Comparison of ENCODE assay signal across 8 cellular contexts in the genomic region with DNA sequence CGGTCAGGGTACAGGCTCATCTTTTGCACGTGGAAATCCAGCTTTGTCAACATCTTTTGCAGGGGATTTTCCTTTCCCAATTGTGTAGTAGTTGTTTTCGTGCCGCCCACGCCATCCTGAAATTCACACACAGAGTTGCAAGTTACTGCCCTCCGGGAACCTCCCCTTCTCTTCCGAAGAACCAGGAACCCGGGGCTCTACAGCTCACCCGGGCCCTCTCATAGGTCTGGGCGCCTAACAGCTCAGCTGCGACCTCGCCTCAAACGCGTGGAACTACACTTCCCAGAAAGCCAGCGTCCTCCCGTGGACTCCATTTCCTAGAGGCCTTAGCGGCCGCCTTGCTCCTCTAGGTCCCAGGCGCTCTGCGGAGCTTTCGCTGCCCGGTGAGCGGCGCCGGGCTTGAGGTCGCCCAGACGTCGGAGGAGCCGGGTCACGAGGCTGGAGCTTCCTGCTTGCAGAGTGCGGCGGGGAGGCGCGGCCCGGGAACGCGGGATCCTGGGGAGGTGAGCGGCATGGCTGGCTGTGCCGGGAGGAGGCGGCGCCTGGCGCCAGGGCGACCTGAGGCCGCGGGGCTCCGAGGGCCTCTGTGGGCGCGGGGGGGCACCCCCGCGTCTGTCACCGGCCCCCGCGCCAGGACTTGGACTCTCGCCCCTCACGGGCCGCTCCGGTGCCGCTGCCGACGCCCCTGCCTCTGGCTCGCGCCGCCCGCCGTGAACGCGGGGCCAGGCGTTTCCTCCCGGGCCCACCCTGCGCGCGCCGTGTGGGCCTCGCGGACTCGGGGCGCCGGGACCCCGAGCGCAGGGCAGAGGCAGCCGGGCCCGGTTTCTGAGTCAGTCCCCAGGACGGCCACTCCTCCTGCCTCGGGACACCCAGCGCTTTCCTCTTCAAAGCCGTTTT. TPM values are rescaled to one million over a fixed set of nuclear protein-coding genes. Genes with fewer than 3 reads are reported as not detected.
A peak's percentile ranks its signal among the peaks of the same experiment; 100 is the strongest.
DNase-seq lines count a peak whose midpoint lies in the region; ATAC-seq lines count a peak whose summit lies in the region.

A gene (plus strand): TSS at position 329 of the 897 bp plus-strand sequence. CDS start 1,095 bp downstream, outside the sequence.

- H3K4me3 Mint-ChIP-seq in activated CD4-positive, alpha-beta T cell treated with anti-CD3 and anti-CD28 coated beads for 36 hours, result peak within 1 kb of the TSS; percentile 79

- H3K27ac Mint-ChIP-seq in activated CD4-positive, alpha-beta T cell treated with anti-CD3 and anti-CD28 coated beads for 36 hours, result peak within 1 kb of the TSS; percentile 89

- H3K36me3 Mint-ChIP-seq in activated CD4-positive, alpha-beta T cell treated with anti-CD3 and anti-CD28 coated beads for 36 hours (ENCODE audit: low read depth), result peaks cover 17% of the 10 kb centered on the region

- intact Hi-C loops in activated CD4-positive, alpha-beta T cell treated with anti-CD3 and anti-CD28 coated beads for 36 hours (cut with DNase I, micrococcal nuclease), result loop anchor here (1.0 to 5.0 kb wide), 8 partner anchors 35 to 818 kb away; a partner anchor contains a TSS

- no peaks in the 10 kb centered on the region for H3K9me3 Mint-ChIP-seq in activated CD4-positive, alpha-beta T cell treated with anti-CD3 and anti-CD28 coated beads for 36 hours (ENCODE audit: low read depth)

- H3K4me1 Mint-ChIP-seq in activated CD4-positive, alpha-beta T cell treated with anti-CD3 and anti-CD28 coated beads for 36 hours, result peaks cover 24% of the 10 kb centered on the region

- DNase-seq in AML-193 (lab: John Stamatoyannopoulos, UW) (peak; percentile 91 to 93), NCI-H460 (ENCODE audit: extremely low read depth, low read depth) (peak; percentile 88), kidney tubule cell (ENCODE audit: low spot score) (peak; percentile 94)
- DNase-seq in activated CD4-positive, alpha-beta T cell treated with anti-CD3 and anti-CD28 coated beads for 36 hours, result peak; percentile 93
- DNase-seq in stimulated activated CD4-positive, alpha-beta T cell treated with anti-CD3 and anti-CD28 coated beads, Interleukin-1b, Interleukin-23, amount 100 ng/mL, for 1 hour (ENCODE audit: low read depth in 2 of 2), result peak; percentile 36 to 51

- POLR2A ChIA-PET in activated CD4-positive, alpha-beta T cell treated with anti-CD3 and anti-CD28 coated beads for 36 hours (lab: Charles Lee), result interaction anchor here (0.6 to 1.3 kb wide), 6 partner anchors 129 to 283 kb away, joined by 3 to 10 read pairs (median 3); a partner anchor contains a TSS

- ATAC-seq in GM19043 (IDR thresholded peaks at IDR 0.05; ENCODE audit: low read depth, unreplicated experiment) (peak; percentile 99), HG03354 (IDR thresholded peaks at IDR 0.05; ENCODE audit: poor library complexity, severe bottlenecking, unreplicated experiment) (peak; percentile 99)
- peak; percentile 100 for ATAC-seq in activated CD4-positive, alpha-beta T cell treated with anti-CD3 and anti-CD28 coated beads for 36 hours

- no peaks in the 10 kb centered on the region for H3K27me3 Mint-ChIP-seq in activated CD4-positive, alpha-beta T cell treated with anti-CD3 and anti-CD28 coated beads for 36 hours

- CTCF ChIA-PET in activated CD4-positive, alpha-beta T cell treated with anti-CD3 and anti-CD28 coated beads for 36 hours (lab: Charles Lee), result interaction anchor here (0.6 to 1.9 kb wide), 5 partner anchors 47 to 369 kb away, joined by 3 to 15 read pairs (median 3); a partner anchor contains a TSS

- H3K27ac ChIP-seq in cingulate gyrus (ENCODE audit: low read depth, low read length), result peak within 1 kb of the TSS; percentile 69

RNA-seq across cellular contexts. Expression of the gene that starts here (rescaled TPM):
- total RNA-seq in NCI-H460 (2014; rRNA removed; shearing (Covaris generic)), result 11.5 and 12.1 TPM in 2 replicates
- polyA plus RNA-seq in NCI-H460 (2014; cell fraction: nucleus; rRNA removed), result 21.2 and 42.8 TPM in 2 replicates
- total RNA-seq in activated CD4-positive, alpha-beta T cell treated with anti-CD3 and anti-CD28 coated beads for 36 hours, result 10 to 100 TPM; 10.8 to 11.9 TPM

Comparison
In these comparisons a context has a peak if more than half of its experiments do, and no peak if none do; other contexts are left out.
1. Peak in every context shown above with its lines: DNase-seq, ATAC-seq and H3K27ac ChIP-seq.
2. DNase-seq: peak in every context shown above with its lines; median percentile 94 in kidney tubule cell; 93 in activated CD4-positive, alpha-beta T cell treated with anti-CD3 and anti-CD28 coated beads for 36 hours; 92 in AML-193; 88 in NCI-H460; 44 in stimulated activated CD4-positive, alpha-beta T cell treated with anti-CD3 and anti-CD28 coated beads, Interleukin-1b, Interleukin-23, amount 100 ng/mL, for 1 hour.